Comparison of ENCODE assay signal across 1 cellular context in genomic region chr5:52804359-52804758, GRCh38.
TF ChIP-seq lines count a peak whose summit lies in the region.

No MANE protein-coding gene starts in this region.

TF ChIP-seq in IMR-90, 13 proteins besides CTCF, POLR2A, EP300 and RAD21:
- TF ChIP-seq RFX5 (IDR thresholded peaks at IDR 0.05; ENCODE audit: low read depth, low read length) (no peak), FOS (IDR thresholded peaks at IDR 0.05; ENCODE audit: low read depth, low read length) (no peak), SMC3 (IDR thresholded peaks at IDR 0.05; ENCODE audit: low read depth, low read length) (no peak), CEBPB (IDR thresholded peaks at IDR 0.05; ENCODE audit: low read depth, low read length) (no peak), ELK1 (IDR thresholded peaks at IDR 0.05; ENCODE audit: borderline replicate concordance, low read depth, low read length) (no peak), RCOR1 (IDR thresholded peaks at IDR 0.05; ENCODE audit: insufficient replicate concordance, low read length) (no peak), MAZ (IDR thresholded peaks at IDR 0.05; ENCODE audit: borderline replicate concordance, low read depth, low read length) (no peak), NFE2L2 (IDR thresholded peaks at IDR 0.05; ENCODE audit: low read depth, low read length) (no peak), MAFK (IDR thresholded peaks at IDR 0.05; ENCODE audit: low read depth, low read length) (no peak), BHLHE40 (IDR thresholded peaks at IDR 0.05; ENCODE audit: low read depth, low read length) (no peak)
